In the genomic region with DNA sequence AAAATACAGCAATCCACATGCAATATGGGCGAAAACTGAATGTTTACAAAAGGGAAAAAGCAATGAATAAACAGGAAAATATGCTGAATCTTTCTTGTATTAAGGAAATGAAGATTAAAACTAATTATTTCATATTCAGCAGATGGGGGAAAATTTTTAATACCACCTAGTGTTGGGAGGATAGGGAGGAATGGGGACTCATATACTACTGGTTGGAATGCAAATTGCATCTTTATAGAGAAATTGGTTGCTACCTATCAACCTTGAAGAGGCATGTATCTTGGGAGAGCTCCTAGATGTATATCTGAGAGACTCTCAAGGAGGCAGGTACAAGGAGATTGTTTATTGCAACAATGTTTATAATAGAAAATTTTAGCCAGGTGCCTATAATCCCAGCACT, we compare ENCODE assay signal across 16 cellular contexts.
"Had no signal": no experiment of that assay in that cellular context is flagged by ENCODE, and none has a peak within 500 bp of the region (broad histone marks: within the 10 kb centered on the region; RNA-seq: fewer than 3 reads in every experiment).

No MANE protein-coding gene starts in this region.

- ATAC-seq: heart right ventricle; left lung; stimulated activated naive CD8-positive, alpha-beta T cell treated with anti-CD3 and anti-CD28 coated beads, Interleukin-15, Interleukin-2, amounts not matched to agents 100 U/mL and 50 U/mL, for 24 hours had no signal

- H3K4me3 Mint-ChIP-seq: brain; central memory CD8-positive, alpha-beta T cell; nephron had no signal

- H3K27me3 ChIP-seq: heart right ventricle, left lung, suprapubic skin, upper lobe of left lung had no signal

- H3K9me3 Mint-ChIP-seq: brain, nephron had no signal

- H3K4me1 ChIP-seq: heart right ventricle, left lung, suprapubic skin, upper lobe of left lung had no signal

- H3K27ac Mint-ChIP-seq: brain, nephron had no signal

- H3K4me1 Mint-ChIP-seq: central memory CD8-positive, alpha-beta T cell had no signal

- DNase-seq: activated CD4-positive, alpha-beta T cell treated with anti-CD3 and anti-CD28 coated beads, Interleukin-2, amount 50 U/mL, for 1 hour; activated naive CD4-positive, alpha-beta T cell treated with anti-CD3 and anti-CD28 coated beads, Interleukin-2, amount 50 U/mL, for 16 hours; effector memory CD4-positive, alpha-beta T cell; heart right ventricle; left lung; mesenchymal stem cell; stimulated activated CD4-positive, alpha-beta T cell treated with anti-CD3 and anti-CD28 coated beads, Interleukin-2, amount 100 ng/mL, for 48 hours; stimulated activated CD8-positive, alpha-beta memory T cell treated with anti-CD3 and anti-CD28 coated beads, Interleukin-4, amount 100 ng/mL, for 48 hours; stimulated activated naive CD8-positive, alpha-beta T cell treated with anti-CD3 and anti-CD28 coated beads, Interleukin-15, Interleukin-2, amounts not matched to agents 100 U/mL and 50 U/mL, for 24 hours; upper lobe of left lung had no signal

- H3K36me3 Mint-ChIP-seq: brain had no signal

- H3K4me3 ChIP-seq: heart right ventricle, left lung, suprapubic skin, upper lobe of left lung had no signal

- H3K27ac ChIP-seq: heart right ventricle, left lung, suprapubic skin, upper lobe of left lung had no signal

- FAIRE-seq: frontal cortex, islet of Langerhans had no signal

- H3K27me3 Mint-ChIP-seq: brain; central memory CD8-positive, alpha-beta T cell had no signal

- H3K36me3 ChIP-seq: heart right ventricle, left lung, suprapubic skin, upper lobe of left lung had no signal

- H3K9me3 ChIP-seq: heart right ventricle, left lung, suprapubic skin, upper lobe of left lung had no signal
